19 cellular contexts compared by ENCODE assay signal in genomic region chr1:10630661-10631120, GRCh38.
DNase-seq lines count a peak whose midpoint lies in the region; ATAC-seq and TF ChIP-seq lines count a peak whose summit lies in the region.
"Had no signal": no experiment of that assay in that cellular context is flagged by ENCODE, and none has a peak within 500 bp of the region (broad histone marks: within the 10 kb centered on the region; RNA-seq: fewer than 3 reads in every experiment).

No MANE protein-coding gene starts in this region.

- H3K79me1 ChIP-seq in neuronal stem cell (ENCODE audit: low read depth, low read length): peaks cover 4% of the 10 kb centered on the region

- ATAC-seq in left cardiac atrium (no peak), aorta (ENCODE audit: low FRiP score) (no peak), HG03280 (IDR thresholded peaks at IDR 0.05; ENCODE audit: unreplicated experiment) (no peak), PC-3 (no peak)
- ATAC-seq: activated CD8-positive, alpha-beta memory T cell treated with anti-CD3 and anti-CD28 coated beads, Interleukin-2, amount 10 ng/mL, durations not matched to agents 7 days and 5 days; activated T-helper 17 cell treated with anti-CD3 and anti-CD28 coated beads, Interleukin-2, amount 50 U/mL, for 72 hours; sciatic nerve had no signal

- H2BK12ac ChIP-seq in neuronal stem cell (ENCODE audit: low read length): no peak overlapping the region

- H2BK120ac ChIP-seq in neuronal stem cell (ENCODE audit: low read depth, low read length): no peak overlapping the region

- H2BK5ac ChIP-seq in neuronal stem cell (ENCODE audit: low read length): peak overlapping the region; percentile 53

- H3K4me1 Mint-ChIP-seq in brain: peaks cover 50% of the 10 kb centered on the region
- H3K4me1 Mint-ChIP-seq: activated CD4-positive, alpha-beta T cell treated with anti-CD3 and anti-CD28 coated beads, Interleukin-2, amount 10 ng/mL, durations not matched to agents 24 days and 14 days; activated CD8-positive, alpha-beta memory T cell treated with anti-CD3 and anti-CD28 coated beads, Interleukin-2, amount 10 ng/mL, durations not matched to agents 7 days and 5 days; activated naive CD8-positive, alpha-beta T cell treated with anti-CD3 and anti-CD28 coated beads for 36 hours; activated T-helper 17 cell treated with anti-CD3 and anti-CD28 coated beads, Interleukin-2, amount 50 U/mL, for 72 hours; CD4-positive, alpha-beta memory T cell had no signal

- H3K79me2 ChIP-seq in PC-3 (ENCODE audit: low read length): no peaks in the 10 kb centered on the region

- H4K20me1 ChIP-seq in PC-3 (ENCODE audit: low read length): no peaks in the 10 kb centered on the region

- no peak overlapping the region for H3K23ac ChIP-seq in neuronal stem cell (ENCODE audit: low read depth, low read length, poor library complexity)

- H3K14ac ChIP-seq in neuronal stem cell (ENCODE audit: low read length): no peak overlapping the region

- H3K18ac ChIP-seq in neuronal stem cell (ENCODE audit: low read length): peak overlapping the region; percentile 87

- no peaks in the 10 kb centered on the region for H3K36me3 Mint-ChIP-seq in brain
- H3K36me3 Mint-ChIP-seq: activated CD8-positive, alpha-beta memory T cell treated with anti-CD3 and anti-CD28 coated beads, Interleukin-2, amount 10 ng/mL, durations not matched to agents 7 days and 5 days had no signal

- H3K4me3 ChIP-seq in left ventricle myocardium inferior (no peak overlapping the region), neuronal stem cell (ENCODE audit: low read length in 2 of 2) (no peak overlapping the region), aorta (ENCODE audit: low read length in 2 of 2) (no peak overlapping the region), PC-3 (ENCODE audit: low read length) (no peak overlapping the region)

- no peaks in the 10 kb centered on the region for H3K9me2 ChIP-seq in PC-3 (replicated peaks; ENCODE audit: low read length)

- peak overlapping the region; percentile 92 for H2AK5ac ChIP-seq in neuronal stem cell (ENCODE audit: low read depth, low read length)

- TF ChIP-seq CTCF in left ventricle myocardium inferior (IDR thresholded peaks at IDR 0.05; ENCODE audit: borderline replicate concordance) (no peak), brain (conservative IDR thresholded peaks at IDR 0.05) (no peak), PC-3 (conservative IDR thresholded peaks at IDR 0.05; ENCODE audit: low read depth, low read length) (no peak)

- no peak overlapping the region for H3K4me3 Mint-ChIP-seq in brain
- H3K4me3 Mint-ChIP-seq: activated CD4-positive, alpha-beta T cell treated with anti-CD3 and anti-CD28 coated beads, Interleukin-2, amount 10 ng/mL, durations not matched to agents 24 days and 14 days; activated CD8-positive, alpha-beta memory T cell treated with anti-CD3 and anti-CD28 coated beads, Interleukin-2, amount 10 ng/mL, durations not matched to agents 7 days and 5 days; activated naive CD8-positive, alpha-beta T cell treated with anti-CD3 and anti-CD28 coated beads for 36 hours; activated T-helper 17 cell treated with anti-CD3 and anti-CD28 coated beads, Interleukin-2, amount 50 U/mL, for 72 hours; CD4-positive, alpha-beta memory T cell had no signal

- H3K27ac Mint-ChIP-seq in brain: peak overlapping the region in 4 of 5 experiments; percentile 62 to 87 (median 84)
- H3K27ac Mint-ChIP-seq: activated CD4-positive, alpha-beta T cell treated with anti-CD3 and anti-CD28 coated beads, Interleukin-2, amount 10 ng/mL, durations not matched to agents 24 days and 14 days; activated CD8-positive, alpha-beta memory T cell treated with anti-CD3 and anti-CD28 coated beads, Interleukin-2, amount 10 ng/mL, durations not matched to agents 7 days and 5 days; activated naive CD8-positive, alpha-beta T cell treated with anti-CD3 and anti-CD28 coated beads for 36 hours; activated T-helper 17 cell treated with anti-CD3 and anti-CD28 coated beads, Interleukin-2, amount 50 U/mL, for 72 hours; CD4-positive, alpha-beta memory T cell had no signal

- CTCF ChIA-PET in PC-3 (lab: Charles Lee): no interaction called here

- H3K4me2 ChIP-seq in neuronal stem cell (ENCODE audit: insufficient read depth, low read length, poor library complexity, severe bottlenecking) (no peak overlapping the region), PC-3 (ENCODE audit: low read length) (no peak overlapping the region)

- H3K9me3 Mint-ChIP-seq in brain: no peaks in the 10 kb centered on the region
- H3K9me3 Mint-ChIP-seq: activated CD4-positive, alpha-beta T cell treated with anti-CD3 and anti-CD28 coated beads, Interleukin-2, amount 10 ng/mL, durations not matched to agents 24 days and 14 days; activated naive CD8-positive, alpha-beta T cell treated with anti-CD3 and anti-CD28 coated beads for 36 hours; activated T-helper 17 cell treated with anti-CD3 and anti-CD28 coated beads, Interleukin-2, amount 50 U/mL, for 72 hours; CD4-positive, alpha-beta memory T cell had no signal

- no peak overlapping the region for H3K4ac ChIP-seq in neuronal stem cell (ENCODE audit: low read length)

- H4K91ac ChIP-seq in neuronal stem cell (ENCODE audit: low read depth, low read length, poor library complexity): no peak overlapping the region

- H3K27me3 Mint-ChIP-seq in brain: no peaks in the 10 kb centered on the region
- H3K27me3 Mint-ChIP-seq: activated CD4-positive, alpha-beta T cell treated with anti-CD3 and anti-CD28 coated beads, Interleukin-2, amount 10 ng/mL, durations not matched to agents 24 days and 14 days; activated CD8-positive, alpha-beta memory T cell treated with anti-CD3 and anti-CD28 coated beads, Interleukin-2, amount 10 ng/mL, durations not matched to agents 7 days and 5 days; activated naive CD8-positive, alpha-beta T cell treated with anti-CD3 and anti-CD28 coated beads for 36 hours; activated T-helper 17 cell treated with anti-CD3 and anti-CD28 coated beads, Interleukin-2, amount 50 U/mL, for 72 hours; CD4-positive, alpha-beta memory T cell had no signal

- H3K4me1 ChIP-seq in left ventricle myocardium inferior (peaks cover 28% of the 10 kb centered on the region), neuronal stem cell (ENCODE audit: control insufficient read depth in 2 of 2, insufficient read depth in 1 of 2, low read depth in 1 of 2, low read length in 2 of 2) (peaks cover 11 to 22% of the 10 kb centered on the region in 2 donors), aorta (ENCODE audit: control insufficient read depth in 1 of 2, insufficient read depth in 2 of 2, low read length in 2 of 2) (no peaks in the 10 kb centered on the region), PC-3 (ENCODE audit: insufficient read depth, low read length) (peaks cover 16% of the 10 kb centered on the region)

- H2AFZ ChIP-seq in neuronal stem cell (ENCODE audit: low read length) (no peak overlapping the region), PC-3 (ENCODE audit: low read length) (no peak overlapping the region)

- H3K27ac ChIP-seq in left ventricle myocardium inferior (replicated peaks) (no peak overlapping the region), neuronal stem cell (replicated peaks; ENCODE audit: low read length) (no peak overlapping the region), aorta (ENCODE audit: low read depth in 1 of 2, low read length in 2 of 2) (peak overlapping the region in 1 of 2 donors; percentile 12), PC-3 (ENCODE audit: low read length) (no peak overlapping the region)

- H3K27me3 ChIP-seq in left ventricle myocardium inferior (ENCODE audit: low read depth) (no peaks in the 10 kb centered on the region), neuronal stem cell (ENCODE audit: control insufficient read depth in 3 of 3, insufficient read depth in 3 of 3, low read depth in 1 of 3, low read length in 3 of 3) (no peaks in the 10 kb centered on the region), aorta (ENCODE audit: control insufficient read depth in 1 of 2, insufficient read depth in 2 of 2, low read length in 1 of 2) (no peaks in the 10 kb centered on the region), PC-3 (ENCODE audit: low read length) (no peaks in the 10 kb centered on the region)

- no TSS peak for BruUV-seq in PC-3 (replicated peaks; lab: Mats Ljungman, UMichigan)

- H3K9ac ChIP-seq in neuronal stem cell (ENCODE audit: low read depth, low read length, poor library complexity) (peak overlapping the region; percentile 60), PC-3 (ENCODE audit: low read length) (no peak overlapping the region)

- peak; percentile 8 for DNase-seq in left ventricle myocardium inferior
- no peak for DNase-seq in left cardiac atrium
- DNase-seq in neuronal stem cell (ENCODE audit: low spot score): no peak
- peak; percentile 29 to 58 for DNase-seq in aorta
- no peak for DNase-seq in NCI-H2107 (lab: John Stamatoyannopoulos, UW)
- DNase-seq in PC-3: no peak
- DNase-seq: activated CD4-positive, alpha-beta T cell treated with anti-CD3 and anti-CD28 coated beads, Interleukin-2, amount 10 ng/mL, durations not matched to agents 24 days and 14 days; activated CD8-positive, alpha-beta memory T cell treated with anti-CD3 and anti-CD28 coated beads, Interleukin-2, amount 10 ng/mL, durations not matched to agents 7 days and 5 days; activated naive CD8-positive, alpha-beta T cell treated with anti-CD3 and anti-CD28 coated beads for 36 hours; CD4-positive, alpha-beta memory T cell; DMS 273 treated with DMSO at 0.1 percent for 48 hours; mesenchymal stem cell; NCI-H1694 treated with DMSO at 0.1 percent for 48 hours; SIG-M5; substantia nigra had no signal

- no peaks in the 10 kb centered on the region for H3F3A ChIP-seq in PC-3 (ENCODE audit: low read length, unreplicated experiment)

- no peak overlapping the region for H4K8ac ChIP-seq in neuronal stem cell (ENCODE audit: low read depth, low read length)

- H3K9me3 ChIP-seq in left ventricle myocardium inferior (replicated peaks) (no peaks in the 10 kb centered on the region), neuronal stem cell (replicated peaks in 1 of 2; ENCODE audit: control insufficient read depth in 2 of 2, insufficient read depth in 1 of 2, low read depth in 1 of 2, low read length in 2 of 2) (no peaks in the 10 kb centered on the region), aorta (ENCODE audit: control insufficient read depth, low read length) (no peaks in the 10 kb centered on the region), PC-3 (ENCODE audit: low read length) (no peaks in the 10 kb centered on the region)

- POLR2A ChIA-PET in PC-3 (lab: Charles Lee; ENCODE audit: unreplicated experiment): no interaction called here

- peak overlapping the region; percentile 58 for H2BK15ac ChIP-seq in neuronal stem cell (ENCODE audit: low read length)

- no CpG with 5 or more reads among the region's 13 CpGs for WGBS in neuronal stem cell (ENCODE audit: extremely low coverage in 2 of 2, insufficient read length in 2 of 2, insufficient replicate concordance in 1 of 2), 2 donors
- WGBS in aorta, 2 donors: 94% methylated on average over 13 of the region's 13 CpGs

- H3K36me3 ChIP-seq in left ventricle myocardium inferior: peaks cover 23% of the 10 kb centered on the region
- peaks cover 5% of the 10 kb centered on the region in 2 donors for H3K36me3 ChIP-seq in neuronal stem cell (replicated peaks in 1 of 2; ENCODE audit: control insufficient read depth in 2 of 2, insufficient read depth in 2 of 2, low read length in 2 of 2)
- H3K36me3 ChIP-seq in aorta (ENCODE audit: control insufficient read depth in 1 of 2, insufficient read depth in 2 of 2, low read length in 1 of 2): no peaks in the 10 kb centered on the region
- H3K36me3 ChIP-seq in PC-3 (ENCODE audit: low read depth, low read length): no peaks in the 10 kb centered on the region; the same call in 1 of the 2 replicates

- intact Hi-C loops in left ventricle myocardium inferior (cut with micrococcal nuclease) (no loop called here), left cardiac atrium (cut with DNase I) (no loop called here), aorta (cut with DNase I) (loop anchor here in 1 of 2 donors (5.0 kb wide), 2 partner anchors 47 to 62 kb away; no protein-coding TSS in a partner anchor), PC-3 (cut with micrococcal nuclease) (no loop called here)

Comparison
In these comparisons a context has a peak if more than half of its experiments do, and no peak if none do; other contexts are left out.
1. DNase-seq: peak in left ventricle myocardium inferior (single experiment) and aorta (2 of 2); none in left cardiac atrium (single experiment), neuronal stem cell (single experiment), NCI-H2107 (single experiment) and PC-3 (single experiment).